23 cellular contexts compared by ENCODE assay signal in the genomic region with DNA sequence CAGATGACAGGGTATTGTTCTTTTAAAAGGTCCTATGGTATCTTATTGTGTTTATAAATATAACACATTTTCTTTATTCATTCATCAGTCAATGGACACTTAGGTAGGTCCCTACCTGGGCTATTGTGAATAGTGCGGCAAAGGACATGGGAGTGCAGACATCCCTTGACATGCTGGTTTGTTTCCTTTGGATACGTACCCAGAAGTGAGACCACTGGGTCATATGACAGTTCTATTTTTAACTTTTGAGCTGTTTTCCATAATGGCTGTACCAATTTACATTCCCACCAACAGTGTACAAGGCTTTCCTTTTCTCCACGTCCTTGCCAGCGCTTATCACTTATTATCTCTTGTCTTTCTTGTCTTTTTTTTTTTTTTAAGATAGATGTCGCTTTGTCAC.
DNase-seq lines count a peak whose midpoint lies in the region; ATAC-seq and TF ChIP-seq lines count a peak whose summit lies in the region.
"Had no signal": no experiment of that assay in that cellular context is flagged by ENCODE, and none has a peak within 500 bp of the region (broad histone marks: within the 10 kb centered on the region; RNA-seq: fewer than 3 reads in every experiment).

No MANE protein-coding gene starts in this region.

- peak overlapping the region; percentile 65 for H3K27ac Mint-ChIP-seq in activated T-cell treated with anti-CD3 and anti-CD28 coated beads, Interleukin-2, amount 50 U/mL, for 72 hours
- peak overlapping the region; percentile 67 for H3K27ac Mint-ChIP-seq in activated naive CD8-positive, alpha-beta T cell treated with anti-CD3 and anti-CD28 coated beads for 36 hours
- H3K27ac Mint-ChIP-seq: B cell; stimulated activated memory B cell treated with anti-CD40 and anti-IgM and Interleukin-4, amounts not matched to agents 10 μg/mL and 1 μg/mL and 100 μg/mL, for 72 hours; T-helper 2 cell treated with Interferon-gamma antibody and Interleukin-4, amounts not matched to agents 5 μg/mL and 100 μg/mL, for 36 hours had no signal

- H3K4me1 Mint-ChIP-seq in activated T-cell treated with anti-CD3 and anti-CD28 coated beads, Interleukin-2, amount 50 U/mL, for 72 hours (ENCODE audit: low read depth) = peaks cover 6% of the 10 kb centered on the region
- no peaks in the 10 kb centered on the region for H3K4me1 Mint-ChIP-seq in activated T-cell treated with anti-CD3 and anti-CD28 coated beads, Interleukin-2, amount 50 U/mL, for 4 hours (ENCODE audit: low read depth)
- H3K4me1 Mint-ChIP-seq in activated naive CD8-positive, alpha-beta T cell treated with anti-CD3 and anti-CD28 coated beads for 36 hours = peaks cover 3% of the 10 kb centered on the region
- H3K4me1 Mint-ChIP-seq: B cell; stimulated activated memory B cell treated with anti-CD40 and anti-IgM and Interleukin-4, amounts not matched to agents 10 μg/mL and 1 μg/mL and 100 μg/mL, for 72 hours had no signal

- ATAC-seq in activated T-cell treated with anti-CD3 and anti-CD28 coated beads, Interleukin-2, amount 50 U/mL, for 72 hours (replicated peaks in 1 of 2) = no peak
- no peak for ATAC-seq in activated T-cell treated with anti-CD3 and anti-CD28 coated beads, Interleukin-2, amount 50 U/mL, for 4 hours
- no peak for ATAC-seq in HG02885 (IDR thresholded peaks at IDR 0.05; ENCODE audit: poor library complexity, unreplicated experiment)
- ATAC-seq: mucosa of descending colon; PC-3; stimulated activated memory B cell treated with anti-CD40 and anti-IgM and Interleukin-4, amounts not matched to agents 10 μg/mL and 1 μg/mL and 100 μg/mL, for 72 hours had no signal

- peaks cover 2 to 13% of the 10 kb centered on the region in 2 donors for H3K9me3 Mint-ChIP-seq in activated T-cell treated with anti-CD3 and anti-CD28 coated beads, Interleukin-2, amount 50 U/mL, for 72 hours
- peaks cover 13% of the 10 kb centered on the region for H3K9me3 Mint-ChIP-seq in activated T-cell treated with anti-CD3 and anti-CD28 coated beads, Interleukin-2, amount 50 U/mL, for 4 hours
- peaks cover 18% of the 10 kb centered on the region for H3K9me3 Mint-ChIP-seq in activated naive CD8-positive, alpha-beta T cell treated with anti-CD3 and anti-CD28 coated beads for 36 hours

- no peak overlapping the region for H3K4me3 ChIP-seq in fibroblast of pulmonary artery (replicated peaks; ENCODE audit: low read depth, low read length)
- H3K4me3 ChIP-seq: ascending aorta, heart left ventricle, lower lobe of right lung, mucosa of descending colon, right atrium auricular region, testis, vagina had no signal

- TF ChIP-seq CTCF in fibroblast of pulmonary artery (IDR thresholded peaks at IDR 0.05; ENCODE audit: low read length, missing control alignments) = no peak

- peaks cover 2 to 6% of the 10 kb centered on the region in 2 donors for H3K36me3 Mint-ChIP-seq in activated T-cell treated with anti-CD3 and anti-CD28 coated beads, Interleukin-2, amount 50 U/mL, for 72 hours (ENCODE audit: insufficient read depth in 2 of 2)
- H3K36me3 Mint-ChIP-seq in activated T-cell treated with anti-CD3 and anti-CD28 coated beads, Interleukin-2, amount 50 U/mL, for 4 hours (ENCODE audit: insufficient read depth) = no peaks in the 10 kb centered on the region
- H3K36me3 Mint-ChIP-seq in activated naive CD8-positive, alpha-beta T cell treated with anti-CD3 and anti-CD28 coated beads for 36 hours = peaks cover 3% of the 10 kb centered on the region
- H3K36me3 Mint-ChIP-seq: stimulated activated memory B cell treated with anti-CD40 and anti-IgM and Interleukin-4, amounts not matched to agents 10 μg/mL and 1 μg/mL and 100 μg/mL, for 72 hours had no signal

- no peak for DNase-seq in activated T-cell treated with anti-CD3 and anti-CD28 coated beads, Interleukin-2, amount 50 U/mL, for 72 hours
- DNase-seq in activated T-cell treated with anti-CD3 and anti-CD28 coated beads, Interleukin-2, amount 50 U/mL, for 4 hours = no peak
- DNase-seq in activated naive CD8-positive, alpha-beta T cell treated with anti-CD3 and anti-CD28 coated beads for 36 hours = no peak
- DNase-seq in fibroblast of pulmonary artery (ENCODE audit: low read depth) (peak; percentile 33), smooth muscle cell of the brain vasculature (ENCODE audit: low read depth, low spot score) (peak; percentile 1), T-helper 1 cell (no peak)
- DNase-seq in stimulated activated naive CD4-positive, alpha-beta T cell treated with Interleukin-2 at 50 U/mL for 16 hours (lab: John Stamatoyannopoulos, UW) = no peak
- DNase-seq: cerebellar nuclear complex, mucosa of descending colon, NCI-H1048, NCI-H1694, Right ventricle myocardium superior, testis had no signal

- no peak overlapping the region for H3K4me3 Mint-ChIP-seq in activated T-cell treated with anti-CD3 and anti-CD28 coated beads, Interleukin-2, amount 50 U/mL, for 72 hours
- no peak overlapping the region for H3K4me3 Mint-ChIP-seq in activated T-cell treated with anti-CD3 and anti-CD28 coated beads, Interleukin-2, amount 50 U/mL, for 4 hours
- no peak overlapping the region for H3K4me3 Mint-ChIP-seq in activated naive CD8-positive, alpha-beta T cell treated with anti-CD3 and anti-CD28 coated beads for 36 hours
- H3K4me3 Mint-ChIP-seq: B cell; stimulated activated memory B cell treated with anti-CD40 and anti-IgM and Interleukin-4, amounts not matched to agents 10 μg/mL and 1 μg/mL and 100 μg/mL, for 72 hours; T-helper 2 cell treated with Interferon-gamma antibody and Interleukin-4, amounts not matched to agents 5 μg/mL and 100 μg/mL, for 36 hours had no signal

- H3K27me3 Mint-ChIP-seq in activated T-cell treated with anti-CD3 and anti-CD28 coated beads, Interleukin-2, amount 50 U/mL, for 72 hours (ENCODE audit: low read depth) = no peaks in the 10 kb centered on the region
- H3K27me3 Mint-ChIP-seq in activated T-cell treated with anti-CD3 and anti-CD28 coated beads, Interleukin-2, amount 50 U/mL, for 4 hours (ENCODE audit: low read depth) = no peaks in the 10 kb centered on the region
- H3K27me3 Mint-ChIP-seq in activated naive CD8-positive, alpha-beta T cell treated with anti-CD3 and anti-CD28 coated beads for 36 hours = no peaks in the 10 kb centered on the region
- H3K27me3 Mint-ChIP-seq: B cell; stimulated activated memory B cell treated with anti-CD40 and anti-IgM and Interleukin-4, amounts not matched to agents 10 μg/mL and 1 μg/mL and 100 μg/mL, for 72 hours had no signal

Comparison
In these comparisons a context has a peak if more than half of its experiments do, and no peak if none do; other contexts are left out.
1. DNase-seq: peak in fibroblast of pulmonary artery (single experiment) and smooth muscle cell of the brain vasculature (single experiment); none in activated T-cell treated with anti-CD3 and anti-CD28 coated beads, Interleukin-2, amount 50 U/mL, for 72 hours (0 of 2), activated T-cell treated with anti-CD3 and anti-CD28 coated beads, Interleukin-2, amount 50 U/mL, for 4 hours (single experiment), activated naive CD8-positive, alpha-beta T cell treated with anti-CD3 and anti-CD28 coated beads for 36 hours (single experiment), T-helper 1 cell (0 of 5) and stimulated activated naive CD4-positive, alpha-beta T cell treated with Interleukin-2 at 50 U/mL for 16 hours (single experiment).